In genomic region chr14:65302571-65303184, GRCh38 we compare ENCODE assay signal across 8 cellular contexts.
DNase-seq lines count a peak whose midpoint lies in the region; ATAC-seq and TF ChIP-seq lines count a peak whose summit lies in the region.

No MANE protein-coding gene starts in this region.

- no peak overlapping the region for H3K4me3 ChIP-seq in left ventricle myocardium inferior

- H3K4me1 Mint-ChIP-seq in activated CD8-positive, alpha-beta T cell treated with anti-CD3 and anti-CD28 coated beads, Interleukin-2, amount 10 ng/mL, durations not matched to agents 7 days and 5 days (ENCODE audit: low read depth) = peaks cover 81% of the 10 kb centered on the region

- intact Hi-C loops in left ventricle myocardium inferior (cut with micrococcal nuclease) = no loop called here

- peak overlapping the region; percentile 78 for H3K27ac Mint-ChIP-seq in activated CD8-positive, alpha-beta T cell treated with anti-CD3 and anti-CD28 coated beads, Interleukin-2, amount 10 ng/mL, durations not matched to agents 7 days and 5 days

- no peaks in the 10 kb centered on the region for H3K27me3 Mint-ChIP-seq in activated CD8-positive, alpha-beta T cell treated with anti-CD3 and anti-CD28 coated beads, Interleukin-2, amount 10 ng/mL, durations not matched to agents 7 days and 5 days (ENCODE audit: low read depth)

- ATAC-seq in GM21360 (IDR thresholded peaks at IDR 0.05; ENCODE audit: unreplicated experiment) (peak; percentile 60), HG03520 (IDR thresholded peaks at IDR 0.05; ENCODE audit: unreplicated experiment) (peak; percentile 37)
- ATAC-seq in activated CD8-positive, alpha-beta T cell treated with anti-CD3 and anti-CD28 coated beads, Interleukin-2, amount 10 ng/mL, durations not matched to agents 7 days and 5 days = peak; percentile 81

- H3K36me3 Mint-ChIP-seq in activated CD8-positive, alpha-beta T cell treated with anti-CD3 and anti-CD28 coated beads, Interleukin-2, amount 10 ng/mL, durations not matched to agents 7 days and 5 days (ENCODE audit: low read depth) = peaks cover 26% of the 10 kb centered on the region

- H3K27me3 ChIP-seq in left ventricle myocardium inferior (ENCODE audit: low read depth) = peaks cover 2% of the 10 kb centered on the region

- no peaks in the 10 kb centered on the region for H3K36me3 ChIP-seq in left ventricle myocardium inferior

- no peak for TF ChIP-seq CTCF in left ventricle myocardium inferior (IDR thresholded peaks at IDR 0.05; ENCODE audit: borderline replicate concordance)

- POLR2A ChIA-PET in activated CD8-positive, alpha-beta T cell treated with anti-CD3 and anti-CD28 coated beads, Interleukin-2, amount 10 ng/mL, durations not matched to agents 7 days and 5 days (lab: Charles Lee) = interaction anchor here (1.0 to 6.4 kb wide), 8 partner anchors 13 to 110 kb away, joined by 3 to 91 read pairs (median 14); partner anchors contain the start of gene FUT8

- DNase-seq in activated CD8-positive, alpha-beta T cell treated with anti-CD3 and anti-CD28 coated beads, Interleukin-2, amount 10 ng/mL, durations not matched to agents 7 days and 5 days = peak; percentile 86
- DNase-seq in stimulated activated CD4-positive, alpha-beta T cell treated with anti-CD3 and anti-CD28 coated beads, Interleukin-2, amount 100 ng/mL, for 24 hours = peak; percentile 40 to 53
- no peak for DNase-seq in occipital lobe (lab: John Stamatoyannopoulos, UW)
- no peak for DNase-seq in left ventricle myocardium inferior
- DNase-seq in Ammon's horn (ENCODE audit: low spot score) = no peak

- no peaks in the 10 kb centered on the region for H3K9me3 ChIP-seq in left ventricle myocardium inferior (replicated peaks)

- no peaks in the 10 kb centered on the region for H3K4me1 ChIP-seq in left ventricle myocardium inferior

- H3K9me3 Mint-ChIP-seq in activated CD8-positive, alpha-beta T cell treated with anti-CD3 and anti-CD28 coated beads, Interleukin-2, amount 10 ng/mL, durations not matched to agents 7 days and 5 days (ENCODE audit: insufficient read depth) = peaks cover 6% of the 10 kb centered on the region

- H3K27ac ChIP-seq in left ventricle myocardium inferior (replicated peaks) = no peak overlapping the region

- peak; percentile 52 for TF ChIP-seq POLR2A in GM10847 (IDR thresholded peaks at IDR 0.05; ENCODE audit: extremely low read depth, insufficient read length)

- H3K4me3 Mint-ChIP-seq in activated CD8-positive, alpha-beta T cell treated with anti-CD3 and anti-CD28 coated beads, Interleukin-2, amount 10 ng/mL, durations not matched to agents 7 days and 5 days = peak overlapping the region; percentile 44

- CTCF ChIA-PET in activated CD8-positive, alpha-beta T cell treated with anti-CD3 and anti-CD28 coated beads, Interleukin-2, amount 10 ng/mL, durations not matched to agents 7 days and 5 days (lab: Charles Lee) = interaction anchor here (0.8 to 6.2 kb wide), 12 partner anchors 9 to 522 kb away, joined by 3 to 53 read pairs (median 4); partner anchors contain the start of gene FUT8

Comparison
In these comparisons a context has a peak if more than half of its experiments do, and no peak if none do; other contexts are left out.
1. DNase-seq: peak in activated CD8-positive, alpha-beta T cell treated with anti-CD3 and anti-CD28 coated beads, Interleukin-2, amount 10 ng/mL, durations not matched to agents 7 days and 5 days (single experiment) and stimulated activated CD4-positive, alpha-beta T cell treated with anti-CD3 and anti-CD28 coated beads, Interleukin-2, amount 100 ng/mL, for 24 hours (2 of 2); none in occipital lobe (single experiment), left ventricle myocardium inferior (single experiment) and Ammon's horn (single experiment).
2. Peak in every context shown above with its lines, with median percentiles within 50 percentile points of each other: ATAC-seq.